In the genomic region with DNA sequence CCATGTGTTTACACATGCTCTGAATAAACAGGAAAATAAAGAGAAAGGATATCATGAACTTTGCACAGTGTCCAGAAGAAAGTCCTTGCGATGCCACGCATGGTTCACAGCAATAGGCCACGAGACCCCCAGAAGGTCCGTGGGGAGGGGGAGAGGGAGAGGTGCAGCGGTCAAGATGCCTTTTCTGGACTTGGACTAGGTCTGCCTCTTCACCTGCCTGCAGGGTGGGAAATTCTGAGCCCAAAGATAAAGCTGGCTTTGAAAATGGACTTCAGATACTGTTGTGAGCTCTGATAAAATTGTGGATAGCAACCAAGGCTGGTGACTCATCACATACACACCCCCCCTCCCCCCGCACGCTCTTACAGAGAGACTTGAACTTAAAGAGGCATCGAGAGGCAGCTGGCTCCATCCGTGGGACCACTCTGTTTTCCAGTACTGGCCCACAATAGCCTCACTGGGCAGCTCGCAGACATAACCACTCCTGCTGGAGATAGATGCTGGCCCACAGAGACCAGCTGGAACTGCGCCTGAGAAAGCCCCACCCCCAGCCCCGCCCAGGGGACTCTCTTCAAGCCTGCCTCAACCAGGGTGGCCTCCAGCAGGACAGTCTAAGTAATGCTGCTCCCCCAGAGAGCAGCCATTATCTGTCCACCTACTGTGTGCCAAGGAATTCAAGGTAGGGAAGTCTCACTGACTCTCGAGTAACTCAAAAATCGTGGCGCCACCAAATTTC, we compare ENCODE assay signal across 9 cellular contexts. TPM values are rescaled to one million over a fixed set of nuclear protein-coding genes. Genes with fewer than 3 reads are reported as not detected.
DNase-seq lines count a peak whose midpoint lies in the region; ATAC-seq, FAIRE-seq and TF ChIP-seq lines count a peak whose summit lies in the region.
"Had no signal": no experiment of that assay in that cellular context is flagged by ENCODE, and none has a peak within 500 bp of the region (broad histone marks: within the 10 kb centered on the region; RNA-seq: fewer than 3 reads in every experiment).

No MANE protein-coding gene starts in this region.

- H4K20me1 ChIP-seq in PC-3 (ENCODE audit: low read length): peaks cover 22% of the 10 kb centered on the region
- H4K20me1 ChIP-seq in HepG2 (ENCODE audit: insufficient read depth, low read length): peaks cover 11% of the 10 kb centered on the region; the same call in 1 of the 2 replicates

- CTCF ChIA-PET in PC-3 (lab: Charles Lee): interaction anchor here (1.5 to 1.7 kb wide), 2 partner anchors 31 to 178 kb away, joined by 3 to 7 read pairs; no protein-coding TSS in a partner anchor
- CTCF ChIA-PET in HepG2 (lab: Yijun Ruan, JAX; ENCODE audit: low intra/inter-chr PET ratio, low total read pairs): no interaction called here

- peaks cover 3% of the 10 kb centered on the region for H3K27me3 Mint-ChIP-seq in chondrocyte (ENCODE audit: low read depth)

- H2AFZ ChIP-seq in PC-3 (ENCODE audit: low read length) (no peak overlapping the region), HepG2 (ENCODE audit: low read length) (no peak overlapping the region)

- H3K27me3 ChIP-seq in PC-3 (ENCODE audit: low read length) (peaks cover 16% of the 10 kb centered on the region), HepG2 (ENCODE audit: control insufficient read depth in 1 of 2, insufficient read depth in 2 of 2, low read length in 2 of 2) (peaks cover 8 to 53% of the 10 kb centered on the region in 2 experiments; a peak in 4 of 5 replicates)

- H3K27ac ChIP-seq in PC-3 (ENCODE audit: low read length) (peak overlapping the region; percentile 60), HepG2 (ENCODE audit: extremely low read length, insufficient read depth, low read length) (no peak overlapping the region)
- H3K27ac ChIP-seq: BLaER1 treated with 17β-estradiol and CSF1 and Interleukin-3, amounts not matched to agents 10 nM and 100 nM had no signal

- H3K9me3 ChIP-seq in PC-3 (ENCODE audit: low read length) (no peaks in the 10 kb centered on the region), HepG2 (ENCODE audit: low read length) (no peaks in the 10 kb centered on the region)

- H3K36me3 ChIP-seq in PC-3 (ENCODE audit: low read depth, low read length) (no peaks in the 10 kb centered on the region), HepG2 (replicated peaks in 1 of 2; ENCODE audit: control insufficient read depth in 1 of 2, insufficient read depth in 2 of 2, low read length in 2 of 2) (no peaks in the 10 kb centered on the region)
- H3K36me3 ChIP-seq: BLaER1 treated with 17β-estradiol and CSF1 and Interleukin-3, amounts not matched to agents 10 nM and 100 nM had no signal

- no TSS peak for BruUV-seq in PC-3 (replicated peaks; lab: Mats Ljungman, UMichigan)
- no TSS peak for BruUV-seq in HepG2 (replicated peaks; lab: Mats Ljungman, UMichigan)

- POLR2A ChIA-PET in PC-3 (lab: Charles Lee; ENCODE audit: unreplicated experiment) (interaction anchor here (0.5 to 1.0 kb wide), 8 partner anchors 10 to 565 kb away, joined by 3 to 6 read pairs (median 3); no protein-coding TSS in a partner anchor), HepG2 (lab: Yijun Ruan, JAX) (interaction anchor here (1.2 to 2.8 kb wide), 7 partner anchors 8 to 77 kb away, joined by 3 to 16 read pairs (median 3); partner anchors contain the start of gene NFATC2)

- no peak for TF ChIP-seq RAD21 in HepG2 (CRISPR knock-in tag; IDR thresholded peaks at IDR 0.05)

- peak overlapping the region; percentile 96 for H3K4me2 ChIP-seq in PC-3 (ENCODE audit: low read length)
- H3K4me2 ChIP-seq in HepG2 (ENCODE audit: low read depth, low read length): peak overlapping the region; percentile 96

- H3K79me2 ChIP-seq in PC-3 (ENCODE audit: low read length) (no peaks in the 10 kb centered on the region), HepG2 (ENCODE audit: insufficient read depth, low read length) (no peaks in the 10 kb centered on the region)

- no peaks in the 10 kb centered on the region for H3K9me2 ChIP-seq in PC-3 (replicated peaks; ENCODE audit: low read length)

- DNase-seq in NCI-H1092 treated with DMSO at 0.1 percent for 48 hours (lab: John Stamatoyannopoulos, UW) (peak; percentile 26), NCI-H1092 (lab: John Stamatoyannopoulos, UW) (no peak), PC-3 (peak; percentile 90), chondrocyte (ENCODE audit: low spot score) (no peak), HepG2 (ENCODE audit: low spot score) (peak; percentile 68), stromal cell of bone marrow (ENCODE audit: low read depth) (peak; percentile 79)

- H3K4me1 Mint-ChIP-seq in chondrocyte (ENCODE audit: low read depth): peaks cover 46% of the 10 kb centered on the region

- no peak; the same call in 1 of the 2 replicates for TF ChIP-seq CTCF in PC-3 (conservative IDR thresholded peaks at IDR 0.05; ENCODE audit: low read depth, low read length)
- TF ChIP-seq CTCF in chondrocyte (IDR thresholded peaks at IDR 0.05): peak; percentile 25
- TF ChIP-seq CTCF in HepG2 (CRISPR knock-in tag; IDR thresholded peaks at IDR 0.05): no peak; the same call in 1 of the 2 replicates

- 18% methylated on average over 15 of the region's 15 CpGs for WGBS in HepG2 (ENCODE audit: low lambda C conversion rate)

- TF ChIP-seq EP300 in HepG2 (IDR thresholded peaks at IDR 0.05; ENCODE audit: low read depth in 2 of 2, low read length in 2 of 2): peak in 1 of 2 experiments; percentile 18; a peak in 2 of 4 replicates
- no peak for TF ChIP-seq EP300 in HepG2 (CRISPR knock-in tag; IDR thresholded peaks at IDR 0.05; ENCODE audit: borderline replicate concordance)

- H3K4me3 ChIP-seq in PC-3 (ENCODE audit: low read length) (peak overlapping the region; percentile 77), HepG2 (replicated peaks in 1 of 3; ENCODE audit: insufficient read depth in 1 of 3, low read depth in 2 of 3, low read length in 3 of 3) (peak overlapping the region in 2 of 3 experiments; percentile 16 to 47; a peak in 2 of 6 replicates)

- H3K9me3 Mint-ChIP-seq in chondrocyte (ENCODE audit: low read depth): no peaks in the 10 kb centered on the region

- ATAC-seq in PC-3 (peak; percentile 43), HepG2 (peak; percentile 71), HG03196 (IDR thresholded peaks at IDR 0.05; ENCODE audit: unreplicated experiment) (no peak), GM18858 (IDR thresholded peaks at IDR 0.05; ENCODE audit: unreplicated experiment) (no peak)

- H3K27ac Mint-ChIP-seq in chondrocyte (ENCODE audit: unreplicated experiment): peak overlapping the region; percentile 98

- intact Hi-C loops in PC-3 (cut with micrococcal nuclease): loop anchor here (1.0 to 5.0 kb wide), 6 partner anchors 9 to 189 kb away; no protein-coding TSS in a partner anchor
- intact Hi-C loops in HepG2 (cut with micrococcal nuclease; ENCODE audit: unreplicated experiment): loop anchor here (1.0 kb wide), 1 partner anchor 21 kb away; the partner anchor contains the start of gene NFATC2

- peaks cover 8% of the 10 kb centered on the region for H3F3A ChIP-seq in PC-3 (ENCODE audit: low read length, unreplicated experiment)

- in situ Hi-C loops in HepG2 (cut with HindIII; ENCODE audit: extremely low pct_ligation_motif_present, low pct_unique_long_range_greater_than_20kb): no loop called here

- peak; percentile 8 for FAIRE-seq in HepG2 (lab: Jason Lieb, UNC)

- no peaks in the 10 kb centered on the region for H3K36me3 Mint-ChIP-seq in chondrocyte (ENCODE audit: low read depth)

- H3K9ac ChIP-seq in PC-3 (ENCODE audit: low read length) (peak overlapping the region; percentile 78), HepG2 (ENCODE audit: insufficient read depth, low read depth, low read length) (0 out of 2 replicates have a peak overlapping the region, but pooled peaks have one; percentile 6)

- H3K4me1 ChIP-seq in PC-3 (ENCODE audit: insufficient read depth, low read length): peaks cover 31% of the 10 kb centered on the region
- peaks cover 51% of the 10 kb centered on the region for H3K4me1 ChIP-seq in HepG2 (ENCODE audit: insufficient read depth, low read length)

- H3K4me3 Mint-ChIP-seq in chondrocyte (ENCODE audit: unreplicated experiment): peak overlapping the region; percentile 82

- TF ChIP-seq POLR2A in HepG2 (IDR thresholded peaks at IDR 0.05; ENCODE audit: insufficient read depth in 1 of 2, low read depth in 2 of 2, low read length in 2 of 2): no peak; a peak in 1 of 4 replicates

TF ChIP-seq in HepG2, 621 proteins besides CTCF, POLR2A, EP300 and RAD21 (continues in another document):
- peak; percentile 54 for TF ChIP-seq HNF4A (CRISPR knock-in tag; IDR thresholded peaks at IDR 0.05)

RNA-seq across cellular contexts. Expression of gene NFATC2, which starts 21.2 kb away (rescaled TPM):
- 12.4 and 12.9 TPM in 2 replicates for total RNA-seq in PC-3 (2014; rRNA removed)
- total RNA-seq in chondrocyte: 2.0 to 2.6 TPM (median 2.2 TPM) in 3 replicates
- 3.3 and 8.0 TPM in 2 replicates for total RNA-seq in HepG2 (2016; rRNA removed; fragmentation: Illumina TruSeq; extraction: Trizol)
- total RNA-seq in HepG2 (2016; cell fraction: cytosol; rRNA removed; fragmentation: Illumina TruSeq; extraction: Trizol; ENCODE audit: low read depth): 4.1 and 4.9 TPM in 2 replicates
- 2.6 and 7.7 TPM in 2 replicates for total RNA-seq in HepG2 (2016; cell fraction: insoluble cytoplasmic fraction; rRNA removed; fragmentation: Illumina TruSeq; extraction: Trizol)
- total RNA-seq in HepG2 (2016; cell fraction: membrane; rRNA removed; fragmentation: Illumina TruSeq; extraction: Trizol): 4.2 TPM in 2 replicates
- 8.5 and 9.9 TPM in 2 replicates for total RNA-seq in HepG2 (2016; cell fraction: nucleus; rRNA removed; fragmentation: Illumina TruSeq; extraction: Trizol)
- polyA plus RNA-seq in HepG2 (2011; rRNA removed): 1.9 TPM in 2 replicates
- polyA plus RNA-seq in HepG2 (2011; cell fraction: cytosol; rRNA removed): 0.85 and 1.7 TPM in 2 replicates
- polyA plus RNA-seq in HepG2 (2011; cell fraction: nucleus; rRNA removed): 6.8 and 7.7 TPM in 2 replicates
- 5.7 and 6.1 TPM in 2 replicates for polyA plus RNA-seq in HepG2 (2012)
- 0.31 and 0.43 TPM in 2 replicates for polyA plus RNA-seq in HepG2 (2016; cell fraction: cytosol; fragmentation: Illumina TruSeq; extraction: Trizol; ENCODE audit: low read depth)
- 7.2 and 8.9 TPM in 2 replicates for polyA plus RNA-seq in HepG2 (2016; cell fraction: insoluble cytoplasmic fraction; fragmentation: Illumina TruSeq; extraction: Trizol; ENCODE audit: low read depth)
- polyA plus RNA-seq in HepG2 (2016; cell fraction: membrane; fragmentation: Illumina TruSeq; extraction: Trizol; ENCODE audit: low read depth): 1.2 and 1.4 TPM in 2 replicates
- 11.5 and 12.3 TPM in 2 replicates for polyA plus RNA-seq in HepG2 (2016; cell fraction: nucleus; fragmentation: Illumina TruSeq; extraction: Trizol; ENCODE audit: insufficient read depth, low read depth)
- 3.3 TPM in 1 of 2 replicates, not detected in the other for polyA minus RNA-seq in HepG2 (2011; rRNA and poly(A)+ RNA removed; ENCODE audit: low replicate concordance)
- 4.3 and 5.8 TPM in 2 replicates for polyA minus RNA-seq in HepG2 (2011; cell fraction: cytosol; rRNA and poly(A)+ RNA removed)
- polyA minus RNA-seq in HepG2 (2011; cell fraction: nucleus; rRNA and poly(A)+ RNA removed): 7.7 and 8.2 TPM in 2 replicates

Comparison
In these comparisons a context has a peak if more than half of its experiments do, and no peak if none do; other contexts are left out.
1. DNase-seq: peak in NCI-H1092 treated with DMSO at 0.1 percent for 48 hours (single experiment), PC-3 (single experiment), HepG2 (single experiment) and stromal cell of bone marrow (single experiment); none in NCI-H1092 (single experiment) and chondrocyte (single experiment).
2. ATAC-seq: peak in PC-3 (single experiment) and HepG2 (single experiment); none in HG03196 (single experiment) and GM18858 (single experiment).